1 cellular context compared by ENCODE assay signal in genomic region chr4:53307210-53307609, GRCh38.
TF ChIP-seq lines count a peak whose summit lies in the region.

No MANE protein-coding gene starts in this region.

TF ChIP-seq in IMR-90, 13 proteins besides CTCF, POLR2A, EP300 and RAD21:
- TF ChIP-seq USF2 (IDR thresholded peaks at IDR 0.05; ENCODE audit: low read depth, low read length) (no peak), ELK1 (IDR thresholded peaks at IDR 0.05; ENCODE audit: borderline replicate concordance, low read depth, low read length) (no peak), FOS (IDR thresholded peaks at IDR 0.05; ENCODE audit: low read depth, low read length) (no peak), CHD1 (IDR thresholded peaks at IDR 0.05; ENCODE audit: low read depth, low read length) (no peak), CEBPB (IDR thresholded peaks at IDR 0.05; ENCODE audit: low read depth, low read length) (no peak), MAZ (IDR thresholded peaks at IDR 0.05; ENCODE audit: borderline replicate concordance, low read depth, low read length) (no peak), BHLHE40 (IDR thresholded peaks at IDR 0.05; ENCODE audit: low read depth, low read length) (no peak), RFX5 (IDR thresholded peaks at IDR 0.05; ENCODE audit: low read depth, low read length) (no peak), NFE2L2 (IDR thresholded peaks at IDR 0.05; ENCODE audit: low read depth, low read length) (no peak), MXI1 (IDR thresholded peaks at IDR 0.05; ENCODE audit: borderline replicate concordance, low read depth, low read length) (no peak), MAFK (IDR thresholded peaks at IDR 0.05; ENCODE audit: low read depth, low read length) (no peak), SMC3 (IDR thresholded peaks at IDR 0.05; ENCODE audit: low read depth, low read length) (no peak), RCOR1 (IDR thresholded peaks at IDR 0.05; ENCODE audit: insufficient replicate concordance, low read length) (no peak)
TF ChIP-seq in IMR-90: peak in this region for 0.
